8 cellular contexts compared by ENCODE assay signal in the genomic region with DNA sequence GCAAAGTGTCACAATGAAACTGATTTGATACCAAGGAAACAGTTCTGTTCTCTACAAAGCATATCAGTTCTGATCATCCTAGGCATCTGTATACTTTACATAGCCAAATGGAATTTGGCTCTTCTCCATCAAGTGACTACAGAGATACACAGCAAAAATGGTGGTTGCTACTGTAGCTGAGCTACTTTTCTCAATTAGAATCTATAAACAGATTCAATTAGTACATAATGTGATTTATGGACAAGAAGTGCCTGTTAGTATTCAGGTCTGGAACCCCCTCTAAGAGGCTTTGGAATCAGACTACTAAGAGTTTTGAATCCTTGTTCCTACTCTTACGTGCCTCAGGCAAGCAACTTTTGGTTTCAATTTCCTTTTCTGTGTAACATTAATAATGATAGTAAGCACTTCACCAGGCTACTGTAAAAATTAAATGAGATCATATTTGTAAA. TPM values are rescaled to one million over a fixed set of nuclear protein-coding genes. Genes with fewer than 3 reads are reported as not detected.
A peak's percentile ranks its signal among the peaks of the same experiment; 100 is the strongest.
DNase-seq lines count a peak whose midpoint lies in the region; ATAC-seq, FAIRE-seq and TF ChIP-seq lines count a peak whose summit lies in the region.

No MANE protein-coding gene starts in this region.

- no peaks in the 10 kb centered on the region for H3K79me2 ChIP-seq in astrocyte (ENCODE audit: insufficient read depth, low read length)

- H3K36me3 ChIP-seq in astrocyte (ENCODE audit: insufficient read depth, low read length): peaks cover 3% of the 10 kb centered on the region
- peaks cover 1% of the 10 kb centered on the region; the same call in 1 of the 2 replicates for H3K36me3 ChIP-seq in H7 (replicated peaks; ENCODE audit: control insufficient read depth, insufficient read depth, low read length)

- H3K36me3 Mint-ChIP-seq in astrocyte (ENCODE audit: low read depth, unreplicated experiment): peaks cover 11% of the 10 kb centered on the region
- peaks cover 0 to 42% (median 10%) of the 10 kb centered on the region in 3 donors for H3K36me3 Mint-ChIP-seq in naive thymus-derived CD8-positive, alpha-beta T cell
- H3K36me3 Mint-ChIP-seq in glutamatergic neuron (ENCODE audit: unreplicated experiment): no peaks in the 10 kb centered on the region

- H4K20me1 ChIP-seq in astrocyte (ENCODE audit: insufficient read depth, low read length): no peaks in the 10 kb centered on the region

- FAIRE-seq in GM19239 (lab: Jason Lieb, UNC) (peak; percentile 60), astrocyte (lab: Jason Lieb, UNC) (no peak)

- H3K4me1 ChIP-seq in astrocyte (ENCODE audit: insufficient read depth, low read length): no peaks in the 10 kb centered on the region

- H3K27ac ChIP-seq in astrocyte (ENCODE audit: low read depth, low read length): no peak overlapping the region

- H3K27me3 Mint-ChIP-seq in astrocyte (ENCODE audit: low read depth, unreplicated experiment) (no peaks in the 10 kb centered on the region), glutamatergic neuron (ENCODE audit: unreplicated experiment) (no peaks in the 10 kb centered on the region)
- H3K27me3 Mint-ChIP-seq in naive thymus-derived CD8-positive, alpha-beta T cell: no peaks in the 10 kb centered on the region

- TF ChIP-seq CTCF in astrocyte (IDR thresholded peaks at IDR 0.05; ENCODE audit: insufficient read depth, low read depth, low read length): no peak
- TF ChIP-seq CTCF in glutamatergic neuron (IDR thresholded peaks at IDR 0.05; ENCODE audit: partially characterized antibody, unreplicated experiment): no peak

- H3K4me3 Mint-ChIP-seq in astrocyte (ENCODE audit: unreplicated experiment): no peak overlapping the region
- peak overlapping the region; percentile 65 to 82 (median 79) for H3K4me3 Mint-ChIP-seq in naive thymus-derived CD8-positive, alpha-beta T cell
- H3K4me3 Mint-ChIP-seq in glutamatergic neuron (ENCODE audit: unreplicated experiment): no peak overlapping the region

- peak overlapping the region; percentile 24 for H3K9ac ChIP-seq in astrocyte (ENCODE audit: low read length)

- POLR2A ChIA-PET in naive thymus-derived CD8-positive, alpha-beta T cell (lab: Charles Lee): interaction anchor here (1.6 to 2.4 kb wide), 2 partner anchors 11 to 26 kb away, joined by 6 to 9 read pairs; a partner anchor contains a TSS

- H3K9me3 ChIP-seq in astrocyte (ENCODE audit: insufficient read depth, low read depth, low read length): no peaks in the 10 kb centered on the region

- H3K4me3 ChIP-seq in astrocyte (ENCODE audit: insufficient read depth, low read depth, low read length) (no peak overlapping the region), H7 (ENCODE audit: insufficient read depth, low read depth, low read length) (no peak overlapping the region)

- no peaks in the 10 kb centered on the region for H3K9me3 Mint-ChIP-seq in astrocyte (ENCODE audit: unreplicated experiment)
- no peaks in the 10 kb centered on the region for H3K9me3 Mint-ChIP-seq in naive thymus-derived CD8-positive, alpha-beta T cell
- H3K9me3 Mint-ChIP-seq in glutamatergic neuron (ENCODE audit: unreplicated experiment): no peaks in the 10 kb centered on the region

- no peak overlapping the region for H2AFZ ChIP-seq in astrocyte (ENCODE audit: low read depth, low read length)

- ATAC-seq in HG03354 (IDR thresholded peaks at IDR 0.05; ENCODE audit: poor library complexity, severe bottlenecking, unreplicated experiment): peak; percentile 76
- ATAC-seq in naive thymus-derived CD8-positive, alpha-beta T cell: peak; percentile 56 to 62

- H3K27ac Mint-ChIP-seq in astrocyte (ENCODE audit: unreplicated experiment) (no peak overlapping the region), glutamatergic neuron (ENCODE audit: unreplicated experiment) (no peak overlapping the region)
- H3K27ac Mint-ChIP-seq in naive thymus-derived CD8-positive, alpha-beta T cell: peak overlapping the region; percentile 32 to 93 (median 90)

- H3K27me3 ChIP-seq in astrocyte (ENCODE audit: insufficient read depth, low read length) (no peaks in the 10 kb centered on the region), H7 (ENCODE audit: control insufficient read depth, insufficient read depth, low read length) (no peaks in the 10 kb centered on the region)

- peak; percentile 22 for DNase-seq in AG08396 (ENCODE audit: low spot score)
- DNase-seq in GM19239 (ENCODE audit: insufficient read length, low spot score): no peak
- peak; percentile 41 for DNase-seq in astrocyte (ENCODE audit: low read depth)
- DNase-seq in naive thymus-derived CD8-positive, alpha-beta T cell: peak in 3 of 10 donors; percentile 27 to 41 (median 38)
- no peak for DNase-seq in H7
- DNase-seq in glutamatergic neuron: no peak
- no peak for DNase-seq in NCI-H2196 treated with DMSO at 0.1 percent for 48 hours (lab: John Stamatoyannopoulos, UW; ENCODE audit: unreplicated experiment)

- H3K4me2 ChIP-seq in astrocyte (ENCODE audit: low read length): peak overlapping the region; percentile 61

- H3K4me1 Mint-ChIP-seq in astrocyte (ENCODE audit: low read depth, unreplicated experiment): peaks cover 8% of the 10 kb centered on the region
- peaks cover 16 to 84% (median 51%) of the 10 kb centered on the region in 4 donors for H3K4me1 Mint-ChIP-seq in naive thymus-derived CD8-positive, alpha-beta T cell
- no peaks in the 10 kb centered on the region for H3K4me1 Mint-ChIP-seq in glutamatergic neuron (ENCODE audit: low read depth, unreplicated experiment)

RNA-seq across cellular contexts. Expression of a gene that starts 25.5 kb away (rescaled TPM):
- 31.9 and 33.6 TPM in 2 replicates for total RNA-seq in astrocyte
- 10 to 100 TPM; 53.2 to 56.4 TPM for total RNA-seq in naive thymus-derived CD8-positive, alpha-beta T cell
- 10 to 100 TPM; 30.7 to 40.3 (median 30.7) TPM for polyA plus RNA-seq in naive thymus-derived CD8-positive, alpha-beta T cell
- total RNA-seq in H7 (2014; rRNA removed; shearing (Covaris generic)): 16.5 and 17.2 TPM in 2 replicates
- total RNA-seq in glutamatergic neuron (ENCODE audit: unreplicated experiment): 14.3 TPM

Comparison
In these comparisons a context has a peak if more than half of its experiments do, and no peak if none do; other contexts are left out.
1. DNase-seq: peak in AG08396 (single experiment) and astrocyte (single experiment); none in GM19239 (single experiment), H7 (single experiment), glutamatergic neuron (single experiment) and NCI-H2196 treated with DMSO at 0.1 percent for 48 hours (single experiment).
2. H3K27ac Mint-ChIP-seq: peak in naive thymus-derived CD8-positive, alpha-beta T cell (10 of 10); none in astrocyte (single experiment) and glutamatergic neuron (single experiment).
3. H3K4me3 Mint-ChIP-seq: peak in naive thymus-derived CD8-positive, alpha-beta T cell (10 of 10); none in astrocyte (single experiment) and glutamatergic neuron (single experiment).